Comparison of ENCODE assay signal across 14 cellular contexts in the genomic region with DNA sequence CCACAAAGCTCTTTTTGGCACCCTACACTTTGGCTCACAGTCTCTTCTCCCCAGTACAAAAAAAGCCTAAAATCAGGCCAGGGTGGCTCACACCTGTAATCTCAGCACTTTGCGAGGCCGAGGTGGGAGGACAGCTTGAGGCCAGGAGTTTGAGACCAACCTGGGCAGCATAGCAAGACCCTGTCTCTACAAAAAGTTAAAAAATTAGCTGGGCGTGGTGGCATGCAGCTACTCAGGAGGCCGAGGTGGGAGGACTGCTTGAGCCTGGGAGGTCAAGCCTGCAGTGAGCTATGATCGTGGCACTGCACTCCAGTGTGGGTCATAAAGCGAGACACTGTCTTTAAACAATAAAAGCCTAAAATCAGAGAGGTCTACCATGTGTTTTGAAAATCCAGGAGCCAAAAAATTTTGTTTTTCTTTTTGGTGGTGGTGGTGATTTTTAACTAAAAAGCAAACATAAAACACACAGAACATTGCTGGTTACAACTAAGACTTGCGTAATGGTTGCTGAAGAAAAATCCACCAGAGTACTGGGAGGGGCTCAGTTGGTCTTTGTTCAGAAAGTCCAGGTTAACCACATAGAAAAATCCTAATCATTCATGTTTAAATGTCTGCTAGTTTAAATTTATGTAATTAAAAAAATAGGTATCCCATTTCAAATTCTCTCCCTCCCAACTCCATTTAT. TPM values are rescaled to one million over a fixed set of nuclear protein-coding genes. Genes with fewer than 3 reads are reported as not detected.
A peak's percentile ranks its signal among the peaks of the same experiment; 100 is the strongest.
DNase-seq lines count a peak whose midpoint lies in the region; ATAC-seq, FAIRE-seq and TF ChIP-seq lines count a peak whose summit lies in the region.
"Had no signal": no experiment of that assay in that cellular context is flagged by ENCODE, and none has a peak within 500 bp of the region (broad histone marks: within the 10 kb centered on the region; RNA-seq: fewer than 3 reads in every experiment).

No MANE protein-coding gene starts in this region.

- H3K27me3 Mint-ChIP-seq in MCF 10A (ENCODE audit: insufficient read depth, unreplicated experiment), result no peaks in the 10 kb centered on the region
- H3K27me3 Mint-ChIP-seq in activated CD4-positive, alpha-beta memory T cell treated with anti-CD3 and anti-CD28 coated beads, Interleukin-2, amount 10 ng/mL, durations not matched to agents 7 days and 5 days, result no peaks in the 10 kb centered on the region

- intact Hi-C loops in MCF 10A (cut with micrococcal nuclease), result loop anchor here (2.0 to 5.0 kb wide), 5 partner anchors 85 to 341 kb away; a partner anchor contains a TSS
- intact Hi-C loops in breast epithelium (cut with DNase I; ENCODE audit: low total_unique reads), result no loop called here
- intact Hi-C loops in spleen (cut with DNase I; ENCODE audit: low total_unique reads), result loop anchor here (10.0 kb wide), 2 partner anchors 85 to 255 kb away; a partner anchor contains a TSS

- ATAC-seq in HG03025 (IDR thresholded peaks at IDR 0.05; ENCODE audit: low FRiP score, unreplicated experiment), result no peak
- ATAC-seq: activated CD4-positive, CD25-positive, alpha-beta regulatory T cell treated with anti-CD3 and anti-CD28 coated beads, Interleukin-2, amount 50 U/mL, for 24 hours had no signal

- H2AFZ ChIP-seq in keratinocyte (ENCODE audit: control insufficient read depth, low read length), result no peak overlapping the region

- H3K4me1 ChIP-seq in breast epithelium (peaks cover 6 to 8% of the 10 kb centered on the region in 2 donors), keratinocyte (ENCODE audit: control insufficient read depth, extremely low read depth, insufficient read depth, low read length) (peaks cover 33% of the 10 kb centered on the region), subcutaneous abdominal adipose tissue (ENCODE audit: control insufficient read depth in 5 of 5, insufficient read depth in 5 of 5, low read length in 5 of 5) (peaks cover 5 to 27% (median 22%) of the 10 kb centered on the region in 5 donors), spleen (peaks cover 16 to 39% (median 24%) of the 10 kb centered on the region in 6 donors)

- H3K9ac ChIP-seq in keratinocyte (ENCODE audit: control insufficient read depth, extremely low read depth, insufficient read depth, low read length) (peak overlapping the region; percentile 92), subcutaneous abdominal adipose tissue (ENCODE audit: low read length in 5 of 5) (peak overlapping the region in 2 of 5 donors; percentile 98 to 99)

- H3K9me1 ChIP-seq in keratinocyte (ENCODE audit: control insufficient read depth, extremely low read depth, insufficient read depth, low read length), result no peaks in the 10 kb centered on the region

- peak overlapping the region; percentile 94 for H3K4me2 ChIP-seq in keratinocyte (ENCODE audit: control insufficient read depth, extremely low read depth, insufficient read depth, low read depth, low read length)

- peaks cover 12% of the 10 kb centered on the region for H3K79me2 ChIP-seq in keratinocyte (ENCODE audit: control insufficient read depth, insufficient read depth, low read length)

- H3K27me3 ChIP-seq in breast epithelium, result no peaks in the 10 kb centered on the region
- H3K27me3 ChIP-seq in keratinocyte (ENCODE audit: control insufficient read depth, extremely low read depth, insufficient read depth, low read length), result no peaks in the 10 kb centered on the region
- H3K27me3 ChIP-seq in subcutaneous abdominal adipose tissue (ENCODE audit: control insufficient read depth in 5 of 5, insufficient read depth in 4 of 5, low read length in 5 of 5), result no peaks in the 10 kb centered on the region
- H3K27me3 ChIP-seq in spleen (replicated peaks in 1 of 7), result no peaks in the 10 kb centered on the region

- TF ChIP-seq CTCF in MCF 10A (IDR thresholded peaks at IDR 0.05; ENCODE audit: unreplicated experiment), result no peak
- no peak for TF ChIP-seq CTCF in breast epithelium (IDR thresholded peaks at IDR 0.05)
- TF ChIP-seq CTCF in keratinocyte (optimal IDR thresholded peaks at IDR 0.05 in 1 of 3, IDR thresholded peaks at IDR 0.05 in 1 of 3, conservative IDR thresholded peaks at IDR 0.05 in 1 of 3; ENCODE audit: extremely low read depth in 1 of 3, insufficient read depth in 2 of 3, low read length in 3 of 3), result no peak
- no peak for TF ChIP-seq CTCF in spleen (IDR thresholded peaks at IDR 0.05 in 8 of 11, conservative IDR thresholded peaks at IDR 0.05 in 3 of 11)

- H3K4me1 Mint-ChIP-seq in MCF 10A (ENCODE audit: insufficient read depth, unreplicated experiment), result peaks cover 8% of the 10 kb centered on the region
- peaks cover 37% of the 10 kb centered on the region for H3K4me1 Mint-ChIP-seq in activated CD4-positive, alpha-beta memory T cell treated with anti-CD3 and anti-CD28 coated beads, Interleukin-2, amount 10 ng/mL, durations not matched to agents 7 days and 5 days

- no peaks in the 10 kb centered on the region for H4K20me1 ChIP-seq in keratinocyte (ENCODE audit: control insufficient read depth, extremely low read depth, insufficient read depth, low read length)

- POLR2A ChIA-PET in MCF 10A (lab: Yijun Ruan, JAX), result interaction anchor here (0.9 to 7.5 kb wide), 12 partner anchors 10 to 277 kb away, joined by 3 to 245 read pairs (median 14); a partner anchor contains a TSS
- POLR2A ChIA-PET in activated CD4-positive, alpha-beta memory T cell treated with anti-CD3 and anti-CD28 coated beads, Interleukin-2, amount 10 ng/mL, durations not matched to agents 7 days and 5 days (lab: Charles Lee), result interaction anchor here (0.8 to 7.3 kb wide), 7 partner anchors 10 to 283 kb away, joined by 3 to 174 read pairs (median 5); a partner anchor contains a TSS

- dilution Hi-C loops in keratinocyte (cut with MboI; ENCODE audit: extremely low pct_ligation_motif_present, low sequenced_read_pairs), result no loop called here

- peak overlapping the region; percentile 91 for H3K4me3 Mint-ChIP-seq in MCF 10A (ENCODE audit: unreplicated experiment)
- H3K4me3 Mint-ChIP-seq in activated CD4-positive, alpha-beta memory T cell treated with anti-CD3 and anti-CD28 coated beads, Interleukin-2, amount 10 ng/mL, durations not matched to agents 7 days and 5 days, result peak overlapping the region; percentile 93

- no peak for TF ChIP-seq POLR2A in breast epithelium (IDR thresholded peaks at IDR 0.05)
- TF ChIP-seq POLR2A in spleen (IDR thresholded peaks at IDR 0.05), result no peak

- no peak overlapping the region for H3K4me3 ChIP-seq in breast epithelium
- no peak overlapping the region for H3K4me3 ChIP-seq in keratinocyte (ENCODE audit: control insufficient read depth in 2 of 3, extremely low read depth in 1 of 3, insufficient read depth in 2 of 3, low read depth in 1 of 3, low read length in 3 of 3)
- peak overlapping the region in 1 of 5 donors; percentile 82 for H3K4me3 ChIP-seq in subcutaneous abdominal adipose tissue (ENCODE audit: low read depth in 1 of 5, low read length in 5 of 5)
- no peak overlapping the region for H3K4me3 ChIP-seq in spleen

- H3K36me3 ChIP-seq in breast epithelium (no peaks in the 10 kb centered on the region), keratinocyte (ENCODE audit: control insufficient read depth in 2 of 2, extremely low read depth in 1 of 2, insufficient read depth in 2 of 2, low read length in 2 of 2) (peaks cover 14 to 36% of the 10 kb centered on the region in 2 experiments), subcutaneous abdominal adipose tissue (ENCODE audit: control insufficient read depth in 5 of 5, insufficient read depth in 5 of 5, low read length in 5 of 5) (peaks cover 19 to 60% (median 56%) of the 10 kb centered on the region in 5 donors), spleen (peaks cover 0 to 77% (median 57%) of the 10 kb centered on the region in 6 donors)

- H3K9me3 ChIP-seq in breast epithelium (no peaks in the 10 kb centered on the region), keratinocyte (ENCODE audit: control insufficient read depth, low read depth, low read length) (no peaks in the 10 kb centered on the region), subcutaneous abdominal adipose tissue (ENCODE audit: control insufficient read depth in 5 of 5, low read length in 5 of 5) (no peaks in the 10 kb centered on the region), spleen (no peaks in the 10 kb centered on the region)
- H3K9me3 ChIP-seq: thoracic aorta had no signal

- no peaks in the 10 kb centered on the region for H3K9me3 Mint-ChIP-seq in MCF 10A (ENCODE audit: unreplicated experiment)
- H3K9me3 Mint-ChIP-seq in activated CD4-positive, alpha-beta memory T cell treated with anti-CD3 and anti-CD28 coated beads, Interleukin-2, amount 10 ng/mL, durations not matched to agents 7 days and 5 days, result no peaks in the 10 kb centered on the region

- peaks cover 74% of the 10 kb centered on the region for H3K36me3 Mint-ChIP-seq in MCF 10A (ENCODE audit: insufficient read depth, unreplicated experiment)
- peaks cover 52% of the 10 kb centered on the region for H3K36me3 Mint-ChIP-seq in activated CD4-positive, alpha-beta memory T cell treated with anti-CD3 and anti-CD28 coated beads, Interleukin-2, amount 10 ng/mL, durations not matched to agents 7 days and 5 days (ENCODE audit: low read depth)

- WGBS in spleen, 5 donors, result 89 to 98% (median 96%) methylated on average over 7 of the region's 7 CpGs

- DNase-seq in MCF 10A (ENCODE audit: unreplicated experiment) (no peak), breast epithelium (ENCODE audit: low spot score in 2 of 2) (no peak), keratinocyte (ENCODE audit: low read depth, low spot score) (no peak), HUDEP-2 (lab: John Stamatoyannopoulos, UW; ENCODE audit: unreplicated experiment in 76 of 76) (no peak), spleen (no peak)
- DNase-seq in activated CD4-positive, alpha-beta memory T cell treated with anti-CD3 and anti-CD28 coated beads, Interleukin-2, amount 10 ng/mL, durations not matched to agents 7 days and 5 days, result no peak
- DNase-seq: C1 segment of cervical spinal cord; caudate nucleus; NCI-H1105 treated with DMSO at 0.1 percent for 48 hours; stimulated activated CD4-positive, alpha-beta T cell treated with anti-CD3 and anti-CD28 coated beads, Interleukin-1b, Interleukin-23, amount 100 ng/mL, for 48 hours had no signal

- no TSS peak for BruUV-seq in MCF 10A (replicated peaks; lab: Mats Ljungman, UMichigan)

- peak overlapping the region in 1 of 2 donors; percentile 99 for H3K27ac ChIP-seq in breast epithelium
- peak overlapping the region; percentile 72 for H3K27ac ChIP-seq in keratinocyte (ENCODE audit: control insufficient read depth, insufficient read depth, low read length)
- peak overlapping the region; percentile 99 for H3K27ac ChIP-seq in subcutaneous abdominal adipose tissue (ENCODE audit: low read depth, low read length)
- peak overlapping the region in 3 of 8 donors; percentile 98 to 100 (median 99) for H3K27ac ChIP-seq in spleen

- no peak for FAIRE-seq in keratinocyte (lab: Jason Lieb, UNC)

- no peak overlapping the region for H3K27ac Mint-ChIP-seq in MCF 10A (ENCODE audit: low read depth, unreplicated experiment)
- H3K27ac Mint-ChIP-seq in activated CD4-positive, alpha-beta memory T cell treated with anti-CD3 and anti-CD28 coated beads, Interleukin-2, amount 10 ng/mL, durations not matched to agents 7 days and 5 days, result peak overlapping the region; percentile 96

- CTCF ChIA-PET in MCF 10A (lab: Yijun Ruan, JAX), result interaction anchor here (1.2 to 1.8 kb wide), 2 partner anchors 18 to 224 kb away, joined by 3 to 8 read pairs; no protein-coding TSS in a partner anchor
- CTCF ChIA-PET in activated CD4-positive, alpha-beta memory T cell treated with anti-CD3 and anti-CD28 coated beads, Interleukin-2, amount 10 ng/mL, durations not matched to agents 7 days and 5 days (lab: Charles Lee), result interaction anchor here (0.6 to 4.5 kb wide), 8 partner anchors 15 to 327 kb away, joined by 3 to 109 read pairs (median 6); a partner anchor contains a TSS

RNA-seq across cellular contexts. Expression of a gene that starts 1.6 kb away (rescaled TPM):
- 163 and 165 TPM in 2 replicates for total RNA-seq in MCF 10A (2022)
- total RNA-seq in breast epithelium, result 100 to 1,000 TPM; 112 to 259 (median 169) TPM
- total RNA-seq in activated CD4-positive, alpha-beta memory T cell treated with anti-CD3 and anti-CD28 coated beads, Interleukin-2, amount 10 ng/mL, durations not matched to agents 7 days and 5 days, result 100 to 1,000 TPM; 174 to 196 TPM
- polyA plus RNA-seq in keratinocyte, result 35.4 to 63.0 TPM (median 42.3 TPM) in 3 replicates
- polyA plus RNA-seq in keratinocyte (2011; ENCODE audit: low read depth), result 29.6 TPM
- 5.9 and 12.7 TPM in 2 replicates for polyA plus RNA-seq in keratinocyte (2011; cell fraction: cytosol; rRNA removed)
- polyA plus RNA-seq in keratinocyte (2011; cell fraction: nucleus; rRNA removed), result 318 and 425 TPM in 2 replicates
- 48.4 and 79.3 TPM in 2 replicates for polyA plus RNA-seq in keratinocyte (2012; ENCODE audit: low replicate concordance)
- polyA minus RNA-seq in keratinocyte, result 47.3 to 71.3 TPM (median 62.2 TPM) in 3 replicates
- 23.4 TPM for polyA minus RNA-seq in keratinocyte (2011; cell fraction: cytosol; rRNA and poly(A)+ RNA removed)
- 91.9 and 93.4 TPM in 2 replicates for polyA minus RNA-seq in keratinocyte (2011; cell fraction: nucleus; rRNA and poly(A)+ RNA removed)
- total RNA-seq in spleen, result 100 to 1,000 TPM; 183 to 384 (median 264) TPM
- polyA plus RNA-seq in spleen, result 100 to 1,000 TPM; 112 to 499 (median 448) TPM

RNA-seq across cellular contexts. Expression of a gene that starts 23.2 kb away (rescaled TPM):
- 6.6 and 9.5 TPM in 2 replicates for total RNA-seq in MCF 10A (2022)
- 100 to 1,000 TPM in 1 of 3 donors, 10 to 100 TPM in 2; 23.4 to 101 (median 97.9) TPM for total RNA-seq in breast epithelium
- 1 to 10 TPM; 6.9 to 7.0 TPM for total RNA-seq in activated CD4-positive, alpha-beta memory T cell treated with anti-CD3 and anti-CD28 coated beads, Interleukin-2, amount 10 ng/mL, durations not matched to agents 7 days and 5 days
- 3.6 to 10.4 TPM (median 5.5 TPM) in 3 replicates for polyA plus RNA-seq in keratinocyte
- 3.3 TPM for polyA plus RNA-seq in keratinocyte (2011; ENCODE audit: low read depth)
- polyA plus RNA-seq in keratinocyte (2011; cell fraction: cytosol; rRNA removed), result 1.6 TPM in 2 replicates
- 40.1 and 69.8 TPM in 2 replicates for polyA plus RNA-seq in keratinocyte (2011; cell fraction: nucleus; rRNA removed)
- polyA plus RNA-seq in keratinocyte (2012; ENCODE audit: low replicate concordance), result 3.4 and 11.7 TPM in 2 replicates
- polyA minus RNA-seq in keratinocyte, result 1.9 to 3.8 TPM (median 2.5 TPM) in 3 replicates
- not detected for polyA minus RNA-seq in keratinocyte (2011; cell fraction: cytosol; rRNA and poly(A)+ RNA removed)
- 4.8 and 8.5 TPM in 2 replicates for polyA minus RNA-seq in keratinocyte (2011; cell fraction: nucleus; rRNA and poly(A)+ RNA removed)
- 10 to 100 TPM; 27.5 to 68.1 (median 37.8) TPM for total RNA-seq in spleen
- polyA plus RNA-seq in spleen, result 10 to 100 TPM; 45.7 to 60.2 (median 52.1) TPM

RNA-seq across cellular contexts. Expression of a gene that starts 34.2 kb away (rescaled TPM):
- total RNA-seq in MCF 10A (2022), result 43.9 and 47.3 TPM in 2 replicates
- total RNA-seq in breast epithelium, result 10 to 100 TPM; 61.6 to 66.6 (median 63.6) TPM
- total RNA-seq in activated CD4-positive, alpha-beta memory T cell treated with anti-CD3 and anti-CD28 coated beads, Interleukin-2, amount 10 ng/mL, durations not matched to agents 7 days and 5 days, result 10 to 100 TPM; 87.8 to 91.0 TPM
- 48.2 to 87.2 TPM (median 53.0 TPM) in 3 replicates for polyA plus RNA-seq in keratinocyte
- polyA plus RNA-seq in keratinocyte (2011; ENCODE audit: low read depth), result 7.6 TPM
- 31.9 and 66.6 TPM in 2 replicates for polyA plus RNA-seq in keratinocyte (2011; cell fraction: cytosol; rRNA removed)
- 60.7 and 64.2 TPM in 2 replicates for polyA plus RNA-seq in keratinocyte (2011; cell fraction: nucleus; rRNA removed)
- 40.9 and 60.3 TPM in 2 replicates for polyA plus RNA-seq in keratinocyte (2012; ENCODE audit: low replicate concordance)
- polyA minus RNA-seq in keratinocyte, result 20.8 to 29.8 TPM (median 24.4 TPM) in 3 replicates
- polyA minus RNA-seq in keratinocyte (2011; cell fraction: cytosol; rRNA and poly(A)+ RNA removed), result 32.4 TPM
- polyA minus RNA-seq in keratinocyte (2011; cell fraction: nucleus; rRNA and poly(A)+ RNA removed), result 10.7 and 13.4 TPM in 2 replicates
- 10 to 100 TPM; 47.0 to 80.4 (median 62.2) TPM for total RNA-seq in spleen
- 100 to 1,000 TPM in 1 of 3 donors, 10 to 100 TPM in 2; 73.9 to 116 (median 92.0) TPM for polyA plus RNA-seq in spleen
